21 cellular contexts compared by ENCODE assay signal in the genomic region with DNA sequence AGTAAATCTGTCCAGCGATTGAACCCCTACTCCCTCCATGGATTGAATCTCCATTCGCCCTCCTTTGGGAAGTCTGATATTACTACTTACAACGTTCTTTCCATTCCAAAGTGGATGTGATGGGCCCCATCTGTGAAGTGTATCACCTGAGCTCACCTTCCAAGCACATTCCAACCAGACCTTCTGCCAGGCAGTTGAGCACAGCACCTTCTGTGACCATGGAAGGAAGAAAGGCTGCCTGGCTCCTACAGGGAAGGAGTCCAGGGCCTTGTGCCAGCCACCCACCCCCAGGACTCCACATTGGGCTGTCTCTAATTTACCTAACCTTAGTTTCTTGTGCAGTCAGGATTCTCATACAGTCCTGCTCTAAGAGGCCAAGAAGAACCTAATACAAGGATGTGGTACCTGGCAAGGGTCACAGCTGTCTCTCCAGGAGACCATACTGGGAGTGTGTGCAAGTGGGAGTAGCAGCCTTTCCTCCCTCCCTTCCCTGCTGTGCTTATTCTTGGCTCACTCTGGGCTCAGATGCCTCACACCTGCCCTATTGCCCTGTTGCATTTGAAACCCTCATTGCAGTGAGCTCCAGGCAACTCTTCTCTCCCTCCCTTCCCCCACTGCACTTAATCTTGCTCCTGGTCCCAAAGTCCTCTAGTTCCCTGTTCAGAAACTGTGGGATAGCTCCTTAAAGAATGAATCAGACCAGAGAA.
"Had no signal": no experiment of that assay in that cellular context is flagged by ENCODE, and none has a peak within 500 bp of the region (broad histone marks: within the 10 kb centered on the region; RNA-seq: fewer than 3 reads in every experiment).

No MANE protein-coding gene starts in this region.

- H3K27ac ChIP-seq: brain microvascular endothelial cell, gastroesophageal sphincter, neutrophil, tibial nerve, uterus, WERI-Rb-1 had no signal

- H3K4me3 Mint-ChIP-seq: activated CD4-positive, alpha-beta memory T cell treated with anti-CD3 and anti-CD28 coated beads, Interleukin-2, amount 10 ng/mL, durations not matched to agents 7 days and 5 days; activated CD4-positive, alpha-beta T cell treated with anti-CD3 and anti-CD28 coated beads for 36 hours; activated naive CD8-positive, alpha-beta T cell treated with anti-CD3 and anti-CD28 coated beads, Interleukin-2, amount 10 ng/mL, durations not matched to agents 7 days and 5 days; endodermal cell; naive thymus-derived CD4-positive, alpha-beta T cell; T-cell had no signal

- H3K27ac Mint-ChIP-seq: activated CD4-positive, alpha-beta memory T cell treated with anti-CD3 and anti-CD28 coated beads, Interleukin-2, amount 10 ng/mL, durations not matched to agents 7 days and 5 days; activated CD4-positive, alpha-beta T cell treated with anti-CD3 and anti-CD28 coated beads for 36 hours; activated naive CD8-positive, alpha-beta T cell treated with anti-CD3 and anti-CD28 coated beads, Interleukin-2, amount 10 ng/mL, durations not matched to agents 7 days and 5 days; endodermal cell; naive thymus-derived CD4-positive, alpha-beta T cell had no signal

- H3K4me1 Mint-ChIP-seq: activated CD4-positive, alpha-beta T cell treated with anti-CD3 and anti-CD28 coated beads for 36 hours; activated naive CD8-positive, alpha-beta T cell treated with anti-CD3 and anti-CD28 coated beads, Interleukin-2, amount 10 ng/mL, durations not matched to agents 7 days and 5 days had no signal

- H3K27me3 ChIP-seq: gastroesophageal sphincter, tibial nerve, uterus had no signal

- H3K9me3 ChIP-seq: gastroesophageal sphincter, mucosa of descending colon, neutrophil, tibial nerve, uterus had no signal

- H3K36me3 Mint-ChIP-seq: activated naive CD8-positive, alpha-beta T cell treated with anti-CD3 and anti-CD28 coated beads, Interleukin-2, amount 10 ng/mL, durations not matched to agents 7 days and 5 days; T-cell had no signal

- H3K36me3 ChIP-seq: brain microvascular endothelial cell, gastroesophageal sphincter, neutrophil, tibial nerve, uterus, WERI-Rb-1 had no signal

- H3K4me3 ChIP-seq: gastroesophageal sphincter, mucosa of descending colon, tibial nerve, uterus had no signal

- H3K4me1 ChIP-seq: gastroesophageal sphincter, tibial nerve, uterus had no signal

- H3K9me3 Mint-ChIP-seq: activated CD4-positive, alpha-beta memory T cell treated with anti-CD3 and anti-CD28 coated beads, Interleukin-2, amount 10 ng/mL, durations not matched to agents 7 days and 5 days; activated naive CD8-positive, alpha-beta T cell treated with anti-CD3 and anti-CD28 coated beads, Interleukin-2, amount 10 ng/mL, durations not matched to agents 7 days and 5 days; endodermal cell; naive thymus-derived CD4-positive, alpha-beta T cell; T-cell had no signal

- DNase-seq: activated CD4-positive, alpha-beta memory T cell treated with anti-CD3 and anti-CD28 coated beads, Interleukin-2, amount 10 ng/mL, durations not matched to agents 7 days and 5 days; activated CD4-positive, alpha-beta T cell treated with anti-CD3 and anti-CD28 coated beads for 36 hours; activated naive CD4-positive, alpha-beta T cell; activated naive CD8-positive, alpha-beta T cell treated with anti-CD3 and anti-CD28 coated beads, Interleukin-2, amount 10 ng/mL, durations not matched to agents 7 days and 5 days; brain microvascular endothelial cell; endodermal cell; islet precursor cell; mammary epithelial cell; mucosa of descending colon; naive thymus-derived CD4-positive, alpha-beta T cell; posterior cingulate gyrus; stimulated activated CD4-positive, alpha-beta T cell treated with anti-CD3 and anti-CD28 coated beads, Interleukin-2, amount 100 ng/mL, for 48 hours; stimulated activated naive CD4-positive, alpha-beta T cell treated with Interleukin-2 at 50 U/mL for 16 hours; substantia nigra; T-cell; T1000; uterus; WERI-Rb-1 had no signal
